In the genomic region with DNA sequence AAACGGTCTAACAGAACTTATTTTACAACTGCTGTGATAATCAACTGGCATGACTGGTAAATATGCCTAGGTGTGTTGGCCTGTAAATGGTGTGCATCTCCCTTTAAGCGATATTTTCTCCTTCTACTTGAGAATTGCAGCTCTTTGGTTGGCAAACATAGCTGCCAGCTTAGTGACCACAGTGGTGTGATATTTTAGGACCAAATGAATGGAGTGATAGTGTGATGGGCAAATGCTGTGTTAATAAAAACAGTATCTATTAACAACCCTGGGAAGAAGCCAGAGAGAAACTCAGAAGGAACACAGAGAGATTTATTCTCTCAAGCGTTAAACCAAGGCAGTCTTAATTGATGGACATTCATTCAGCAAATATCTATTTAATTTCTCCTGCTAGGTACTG, we compare ENCODE assay signal across 35 cellular contexts.
"Had no signal": no experiment of that assay in that cellular context is flagged by ENCODE, and none has a peak within 500 bp of the region (broad histone marks: within the 10 kb centered on the region; RNA-seq: fewer than 3 reads in every experiment).

No MANE protein-coding gene starts in this region.

- H3K27me3 ChIP-seq: MG63 had no signal

- H3K27ac ChIP-seq: KMS-11 had no signal

- H3K9ac ChIP-seq: KMS-11 had no signal

- H3K9me3 ChIP-seq: MG63 had no signal

- H3K4me3 ChIP-seq: MG63 had no signal

- DNase-seq: Karpas-422, Kasumi-1, KBM-7, KG1, MG63, MM.1S, MV-4-11, NCI-H1048, NCI-H1092, NCI-H1092 treated with DMSO at 0.1 percent for 48 hours, NCI-H1105, NCI-H1105 treated with DMSO at 0.1 percent for 48 hours, NCI-H1417, NCI-H1417 treated with DMSO at 0.1 percent for 48 hours, NCI-H1436, NCI-H1436 treated with DMSO at 0.1 percent for 48 hours, NCI-H146, NCI-H1694, NCI-H1694 treated with DMSO at 0.1 percent for 48 hours, NCI-H187, NCI-H187 treated with DMSO at 0.1 percent for 48 hours, NCI-H1930, NCI-H2029, NCI-H2029 treated with DMSO at 0.1 percent for 48 hours, NCI-H2081, NCI-H2081 treated with DMSO at 0.1 percent for 48 hours, NCI-H2107, NCI-H2171, NCI-H2171 treated with DMSO at 0.1 percent for 48 hours, NCI-H2227 treated with DMSO at 0.1 percent for 48 hours, NCI-H226, NCI-H345, NCI-H446, NCI-H510A had no signal

- H3K36me3 ChIP-seq: MG63 had no signal
